ENCODE assay signal across 1 cellular context in the genomic region with DNA sequence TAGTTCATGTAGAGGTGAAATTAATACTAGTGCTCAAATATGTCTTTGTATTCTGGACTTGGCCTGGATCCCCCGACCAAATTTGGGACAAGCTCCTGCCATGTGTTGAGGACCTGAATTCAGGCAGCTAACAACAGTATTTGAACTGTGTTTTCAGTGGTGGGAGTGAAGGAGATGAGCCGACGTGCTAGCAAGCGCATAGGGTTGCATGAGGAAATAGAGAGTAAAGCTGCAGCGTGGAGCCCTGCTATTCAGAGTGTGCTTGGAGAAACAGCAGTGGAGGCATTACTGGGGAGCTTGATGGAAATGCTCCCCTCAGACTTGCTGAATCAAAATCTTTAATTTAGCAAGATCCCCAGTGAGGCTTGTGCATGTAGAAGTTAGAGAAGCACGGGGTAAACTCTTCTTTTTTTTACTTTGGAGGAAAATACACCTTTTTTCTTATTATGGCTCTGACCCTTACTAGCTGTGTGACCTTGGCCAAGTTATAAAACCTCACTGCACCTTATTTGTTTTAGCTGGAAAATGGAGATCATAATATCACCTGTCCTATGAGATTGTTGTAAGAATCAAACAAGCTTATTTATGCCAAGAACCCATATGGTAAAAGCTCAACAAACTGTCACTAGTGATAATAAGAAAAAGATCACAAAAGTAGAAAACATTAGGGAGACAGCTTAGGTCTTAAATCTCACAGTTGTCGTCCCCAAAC.
TF ChIP-seq lines count a peak whose summit lies in the region.

No MANE protein-coding gene starts in this region.

TF ChIP-seq in HepG2, 621 proteins besides CTCF, POLR2A, EP300 and RAD21:
- TF ChIP-seq SKI (IDR thresholded peaks at IDR 0.05; ENCODE audit: partially characterized antibody) (no peak), ZFP37 (CRISPR knock-in tag; IDR thresholded peaks at IDR 0.05; ENCODE audit: borderline replicate concordance) (no peak), ZNF12 (CRISPR knock-in tag; IDR thresholded peaks at IDR 0.05) (no peak), RBAK (CRISPR knock-in tag; IDR thresholded peaks at IDR 0.05) (no peak), LCORL (IDR thresholded peaks at IDR 0.05) (no peak), LCORL (CRISPR knock-in tag; IDR thresholded peaks at IDR 0.05) (no peak), ZNF776 (CRISPR knock-in tag; IDR thresholded peaks at IDR 0.05) (no peak), TP53 (CRISPR knock-in tag; conservative IDR thresholded peaks at IDR 0.05) (no peak), ZNF317 (CRISPR knock-in tag; IDR thresholded peaks at IDR 0.05) (no peak), ZNF670 (CRISPR knock-in tag; IDR thresholded peaks at IDR 0.05; ENCODE audit: borderline replicate concordance) (no peak), ZSCAN20 (CRISPR knock-in tag; IDR thresholded peaks at IDR 0.05; ENCODE audit: borderline replicate concordance) (no peak), ZFYVE20 (CRISPR knock-in tag; IDR thresholded peaks at IDR 0.05; ENCODE audit: borderline replicate concordance, low read depth) (no peak), ZNF674 (CRISPR knock-in tag; IDR thresholded peaks at IDR 0.05; ENCODE audit: low read depth) (no peak), FLYWCH1 (CRISPR knock-in tag; IDR thresholded peaks at IDR 0.05) (no peak), CAMTA2 (CRISPR knock-in tag; IDR thresholded peaks at IDR 0.05; ENCODE audit: borderline replicate concordance) (no peak)
- TF ChIP-seq, protein P1, sequence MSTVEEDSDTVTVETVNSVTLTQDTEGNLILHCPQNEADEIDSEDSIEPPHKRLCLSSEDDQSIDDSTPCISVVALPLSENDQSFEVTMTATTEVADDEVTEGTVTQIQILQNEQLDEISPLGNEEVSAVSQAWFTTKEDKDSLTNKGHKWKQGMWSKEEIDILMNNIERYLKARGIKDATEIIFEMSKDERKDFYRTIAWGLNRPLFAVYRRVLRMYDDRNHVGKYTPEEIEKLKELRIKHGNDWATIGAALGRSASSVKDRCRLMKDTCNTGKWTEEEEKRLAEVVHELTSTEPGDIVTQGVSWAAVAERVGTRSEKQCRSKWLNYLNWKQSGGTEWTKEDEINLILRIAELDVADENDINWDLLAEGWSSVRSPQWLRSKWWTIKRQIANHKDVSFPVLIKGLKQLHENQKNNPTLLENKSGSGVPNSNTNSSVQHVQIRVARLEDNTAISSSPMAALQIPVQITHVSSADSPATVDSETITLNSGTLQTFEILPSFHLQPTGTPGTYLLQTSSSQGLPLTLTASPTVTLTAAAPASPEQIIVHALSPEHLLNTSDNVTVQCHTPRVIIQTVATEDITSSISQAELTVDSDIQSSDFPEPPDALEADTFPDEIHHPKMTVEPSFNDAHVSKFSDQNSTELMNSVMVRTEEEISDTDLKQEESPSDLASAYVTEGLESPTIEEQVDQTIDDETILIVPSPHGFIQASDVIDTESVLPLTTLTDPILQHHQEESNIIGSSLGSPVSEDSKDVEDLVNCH (CRISPR knock-in tag; IDR thresholded peaks at IDR 0.05) = no peak
- TF ChIP-seq, protein P2, sequence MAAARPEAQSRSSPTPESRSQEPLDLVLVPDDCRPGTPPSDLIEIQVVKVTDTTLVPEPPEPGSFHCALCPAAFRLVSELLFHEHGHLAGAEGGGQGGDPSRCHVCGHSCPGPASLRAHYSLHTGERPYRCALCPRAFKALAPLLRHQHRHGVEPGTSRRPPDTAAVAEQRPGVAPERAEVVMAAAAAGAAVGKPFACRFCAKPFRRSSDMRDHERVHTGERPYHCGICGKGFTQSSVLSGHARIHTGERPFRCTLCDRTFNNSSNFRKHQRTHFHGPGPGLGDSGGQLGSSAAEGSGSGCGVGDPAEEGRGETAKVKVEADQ (CRISPR knock-in tag; IDR thresholded peaks at IDR 0.05; ENCODE audit: borderline replicate concordance) = no peak
- TF ChIP-seq, protein P3, sequence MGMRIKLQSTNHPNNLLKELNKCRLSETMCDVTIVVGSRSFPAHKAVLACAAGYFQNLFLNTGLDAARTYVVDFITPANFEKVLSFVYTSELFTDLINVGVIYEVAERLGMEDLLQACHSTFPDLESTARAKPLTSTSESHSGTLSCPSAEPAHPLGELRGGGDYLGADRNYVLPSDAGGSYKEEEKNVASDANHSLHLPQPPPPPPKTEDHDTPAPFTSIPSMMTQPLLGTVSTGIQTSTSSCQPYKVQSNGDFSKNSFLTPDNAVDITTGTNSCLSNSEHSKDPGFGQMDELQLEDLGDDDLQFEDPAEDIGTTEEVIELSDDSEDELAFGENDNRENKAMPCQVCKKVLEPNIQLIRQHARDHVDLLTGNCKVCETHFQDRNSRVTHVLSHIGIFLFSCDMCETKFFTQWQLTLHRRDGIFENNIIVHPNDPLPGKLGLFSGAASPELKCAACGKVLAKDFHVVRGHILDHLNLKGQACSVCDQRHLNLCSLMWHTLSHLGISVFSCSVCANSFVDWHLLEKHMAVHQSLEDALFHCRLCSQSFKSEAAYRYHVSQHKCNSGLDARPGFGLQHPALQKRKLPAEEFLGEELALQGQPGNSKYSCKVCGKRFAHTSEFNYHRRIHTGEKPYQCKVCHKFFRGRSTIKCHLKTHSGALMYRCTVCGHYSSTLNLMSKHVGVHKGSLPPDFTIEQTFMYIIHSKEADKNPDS (CRISPR knock-in tag; IDR thresholded peaks at IDR 0.05) = no peak
- TF ChIP-seq, protein P4, sequence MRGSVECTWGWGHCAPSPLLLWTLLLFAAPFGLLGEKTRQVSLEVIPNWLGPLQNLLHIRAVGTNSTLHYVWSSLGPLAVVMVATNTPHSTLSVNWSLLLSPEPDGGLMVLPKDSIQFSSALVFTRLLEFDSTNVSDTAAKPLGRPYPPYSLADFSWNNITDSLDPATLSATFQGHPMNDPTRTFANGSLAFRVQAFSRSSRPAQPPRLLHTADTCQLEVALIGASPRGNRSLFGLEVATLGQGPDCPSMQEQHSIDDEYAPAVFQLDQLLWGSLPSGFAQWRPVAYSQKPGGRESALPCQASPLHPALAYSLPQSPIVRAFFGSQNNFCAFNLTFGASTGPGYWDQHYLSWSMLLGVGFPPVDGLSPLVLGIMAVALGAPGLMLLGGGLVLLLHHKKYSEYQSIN (CRISPR knock-in tag; IDR thresholded peaks at IDR 0.05; ENCODE audit: borderline replicate concordance) = no peak
- TF ChIP-seq, protein P5, sequence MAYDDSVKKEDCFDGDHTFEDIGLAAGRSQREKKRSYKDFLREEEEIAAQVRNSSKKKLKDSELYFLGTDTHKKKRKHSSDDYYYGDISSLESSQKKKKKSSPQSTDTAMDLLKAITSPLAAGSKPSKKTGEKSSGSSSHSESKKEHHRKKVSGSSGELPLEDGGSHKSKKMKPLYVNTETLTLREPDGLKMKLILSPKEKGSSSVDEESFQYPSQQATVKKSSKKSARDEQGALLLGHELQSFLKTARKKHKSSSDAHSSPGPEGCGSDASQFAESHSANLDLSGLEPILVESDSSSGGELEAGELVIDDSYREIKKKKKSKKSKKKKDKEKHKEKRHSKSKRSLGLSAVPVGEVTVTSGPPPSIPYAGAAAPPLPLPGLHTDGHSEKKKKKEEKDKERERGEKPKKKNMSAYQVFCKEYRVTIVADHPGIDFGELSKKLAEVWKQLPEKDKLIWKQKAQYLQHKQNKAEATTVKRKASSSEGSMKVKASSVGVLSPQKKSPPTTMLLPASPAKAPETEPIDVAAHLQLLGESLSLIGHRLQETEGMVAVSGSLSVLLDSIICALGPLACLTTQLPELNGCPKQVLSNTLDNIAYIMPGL (CRISPR knock-in tag; IDR thresholded peaks at IDR 0.05; ENCODE audit: borderline replicate concordance in 1 of 2, low read depth in 1 of 2) = no peak
- TF ChIP-seq, protein P6, sequence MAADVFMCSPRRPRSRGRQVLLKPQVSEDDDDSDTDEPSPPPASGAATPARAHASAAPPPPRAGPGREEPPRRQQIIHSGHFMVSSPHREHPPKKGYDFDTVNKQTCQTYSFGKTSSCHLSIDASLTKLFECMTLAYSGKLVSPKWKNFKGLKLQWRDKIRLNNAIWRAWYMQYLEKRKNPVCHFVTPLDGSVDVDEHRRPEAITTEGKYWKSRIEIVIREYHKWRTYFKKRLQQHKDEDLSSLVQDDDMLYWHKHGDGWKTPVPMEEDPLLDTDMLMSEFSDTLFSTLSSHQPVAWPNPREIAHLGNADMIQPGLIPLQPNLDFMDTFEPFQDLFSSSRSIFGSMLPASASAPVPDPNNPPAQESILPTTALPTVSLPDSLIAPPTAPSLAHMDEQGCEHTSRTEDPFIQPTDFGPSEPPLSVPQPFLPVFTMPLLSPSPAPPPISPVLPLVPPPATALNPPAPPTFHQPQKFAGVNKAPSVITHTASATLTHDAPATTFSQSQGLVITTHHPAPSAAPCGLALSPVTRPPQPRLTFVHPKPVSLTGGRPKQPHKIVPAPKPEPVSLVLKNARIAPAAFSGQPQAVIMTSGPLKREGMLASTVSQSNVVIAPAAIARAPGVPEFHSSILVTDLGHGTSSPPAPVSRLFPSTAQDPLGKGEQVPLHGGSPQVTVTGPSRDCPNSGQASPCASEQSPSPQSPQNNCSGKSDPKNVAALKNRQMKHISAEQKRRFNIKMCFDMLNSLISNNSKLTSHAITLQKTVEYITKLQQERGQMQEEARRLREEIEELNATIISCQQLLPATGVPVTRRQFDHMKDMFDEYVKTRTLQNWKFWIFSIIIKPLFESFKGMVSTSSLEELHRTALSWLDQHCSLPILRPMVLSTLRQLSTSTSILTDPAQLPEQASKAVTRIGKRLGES (CRISPR knock-in tag; IDR thresholded peaks at IDR 0.05; ENCODE audit: borderline replicate concordance) = no peak
